Comparison of ENCODE assay signal across 12 cellular contexts in genomic region chr5:123814796-123815479, GRCh38.
DNase-seq lines count a peak whose midpoint lies in the region; ATAC-seq and TF ChIP-seq lines count a peak whose summit lies in the region.
"Had no signal": no experiment of that assay in that cellular context is flagged by ENCODE, and none has a peak within 500 bp of the region (broad histone marks: within the 10 kb centered on the region; RNA-seq: fewer than 3 reads in every experiment).

No MANE protein-coding gene starts in this region.

- WGBS in mammary epithelial cell (ENCODE audit: low coverage, missing lambda C conversion rate) = 92% methylated on average over 8 of the region's 8 CpGs

- intact Hi-C loops in lower lobe of right lung (cut with DNase I) (no loop called here), mammary epithelial cell (cut with micrococcal nuclease) (no loop called here)

- H3K9me3 Mint-ChIP-seq in GM23338 (no peaks in the 10 kb centered on the region), neural progenitor cell (no peaks in the 10 kb centered on the region)

- H3K9ac ChIP-seq in neural progenitor cell (no peak overlapping the region), mammary epithelial cell (ENCODE audit: insufficient read depth, low read length) (no peak overlapping the region)

- DNase-seq in GM23338 (ENCODE audit: low spot score) (peak; percentile 34), SHP77 (lab: John Stamatoyannopoulos, UW) (peak; percentile 7 to 32), fibroblast of gingiva (ENCODE audit: low read depth) (peak; percentile 47), neural progenitor cell (ENCODE audit: low spot score) (no peak), NCI-H1105 treated with DMSO at 0.1 percent for 48 hours (lab: John Stamatoyannopoulos, UW) (no peak), lower lobe of right lung (no peak), mammary epithelial cell (no peak)
- DNase-seq: NCI-H2171; stimulated activated naive CD8-positive, alpha-beta T cell treated with anti-CD3 and anti-CD28 coated beads, Interleukin-15, Interleukin-2, amounts not matched to agents 100 U/mL and 50 U/mL, for 24 hours had no signal

- in situ Hi-C loops in mammary epithelial cell (cut with MboI; ENCODE audit: low sequenced_read_pairs in 2 of 2) = no loop called here

- H2AFZ ChIP-seq in GM23338 = peak overlapping the region; percentile 39; the same call in 1 of the 2 replicates
- peak overlapping the region; percentile 85 for H2AFZ ChIP-seq in neural progenitor cell (replicated peaks)
- H2AFZ ChIP-seq in mammary epithelial cell (ENCODE audit: low read depth, low read length) = no peak overlapping the region

- H3K4me1 Mint-ChIP-seq in GM23338 = peaks cover 56% of the 10 kb centered on the region
- H3K4me1 Mint-ChIP-seq in neural progenitor cell = peaks cover 58% of the 10 kb centered on the region

- H3K36me3 Mint-ChIP-seq in GM23338 (ENCODE audit: low read depth) (no peaks in the 10 kb centered on the region), neural progenitor cell (no peaks in the 10 kb centered on the region)

- H4K20me1 ChIP-seq in GM23338 (replicated peaks; ENCODE audit: insufficient read depth) = no peaks in the 10 kb centered on the region
- H4K20me1 ChIP-seq in neural progenitor cell (ENCODE audit: low read depth) = no peaks in the 10 kb centered on the region
- no peaks in the 10 kb centered on the region for H4K20me1 ChIP-seq in mammary epithelial cell (ENCODE audit: insufficient read depth, low read length)

- no TSS peak for BruUV-seq in mammary epithelial cell (replicated peaks; lab: Mats Ljungman, UMichigan)

- H3F3A ChIP-seq in GM23338 (replicated peaks; ENCODE audit: low read depth) = no peaks in the 10 kb centered on the region
- H3F3A ChIP-seq in neural progenitor cell (ENCODE audit: low read depth) = peaks cover 7% of the 10 kb centered on the region

- H3K27me3 Mint-ChIP-seq in GM23338 (ENCODE audit: insufficient read depth, low read depth, poor library complexity) = no peaks in the 10 kb centered on the region
- H3K27me3 Mint-ChIP-seq in neural progenitor cell (ENCODE audit: insufficient read depth, low read depth) = peaks cover 2% of the 10 kb centered on the region

- H3K27ac Mint-ChIP-seq in GM23338 = peak overlapping the region; percentile 88
- peak overlapping the region; percentile 83 for H3K27ac Mint-ChIP-seq in neural progenitor cell

- peak; percentile 86 for ATAC-seq in GM23338
- ATAC-seq in GM18511 (IDR thresholded peaks at IDR 0.05; ENCODE audit: unreplicated experiment) = no peak
- no peak for ATAC-seq in lower lobe of right lung
- ATAC-seq: stimulated activated naive CD8-positive, alpha-beta T cell treated with anti-CD3 and anti-CD28 coated beads, Interleukin-15, Interleukin-2, amounts not matched to agents 100 U/mL and 50 U/mL, for 24 hours had no signal

- H3K27me3 ChIP-seq in GM23338 (ENCODE audit: insufficient read depth) = no peaks in the 10 kb centered on the region
- H3K27me3 ChIP-seq in neural progenitor cell = no peaks in the 10 kb centered on the region
- H3K27me3 ChIP-seq in lower lobe of right lung (ENCODE audit: low read depth) = no peaks in the 10 kb centered on the region
- no peaks in the 10 kb centered on the region for H3K27me3 ChIP-seq in mammary epithelial cell (ENCODE audit: insufficient read depth, low read length)

- peak overlapping the region; percentile 22 for H3K4me2 ChIP-seq in GM23338
- H3K4me2 ChIP-seq in neural progenitor cell = peak overlapping the region; percentile 33
- no peak overlapping the region for H3K4me2 ChIP-seq in mammary epithelial cell (ENCODE audit: insufficient read depth, low read depth, low read length)

- H3K27ac ChIP-seq in GM23338 (ENCODE audit: low read depth) (peak overlapping the region; percentile 64), neural progenitor cell (no peak overlapping the region), lower lobe of right lung (no peak overlapping the region), mammary epithelial cell (ENCODE audit: insufficient read depth, low read depth, low read length) (no peak overlapping the region)
- H3K27ac ChIP-seq: coronary artery, skin epidermis had no signal

- H3K9me2 ChIP-seq in GM23338 (ENCODE audit: insufficient read depth) = no peaks in the 10 kb centered on the region

- H3K9me3 ChIP-seq in neural progenitor cell (ENCODE audit: low read depth) (no peaks in the 10 kb centered on the region), lower lobe of right lung (no peaks in the 10 kb centered on the region), mammary epithelial cell (replicated peaks; ENCODE audit: insufficient read depth, low read length) (no peaks in the 10 kb centered on the region)

- peaks cover 53% of the 10 kb centered on the region for H3K4me1 ChIP-seq in GM23338 (ENCODE audit: insufficient read depth)
- peaks cover 39% of the 10 kb centered on the region for H3K4me1 ChIP-seq in neural progenitor cell
- peaks cover 8% of the 10 kb centered on the region for H3K4me1 ChIP-seq in lower lobe of right lung
- no peaks in the 10 kb centered on the region for H3K4me1 ChIP-seq in mammary epithelial cell (ENCODE audit: insufficient read depth, low read length)

- CTCF ChIA-PET in mammary epithelial cell (lab: Charles Lee; ENCODE audit: low non-redundant PET) = no interaction called here

- H3K79me2 ChIP-seq in GM23338 (replicated peaks; ENCODE audit: insufficient read depth) (no peaks in the 10 kb centered on the region), neural progenitor cell (ENCODE audit: low read depth) (no peaks in the 10 kb centered on the region), mammary epithelial cell (ENCODE audit: insufficient read depth, low read length) (no peaks in the 10 kb centered on the region)

- no peak overlapping the region for H3K4me3 ChIP-seq in GM23338
- no peak overlapping the region for H3K4me3 ChIP-seq in neural progenitor cell
- H3K4me3 ChIP-seq in lower lobe of right lung = no peak overlapping the region
- no peak overlapping the region for H3K4me3 ChIP-seq in mammary epithelial cell (replicated peaks in 1 of 3; ENCODE audit: insufficient read depth in 1 of 3, low read depth in 2 of 3, low read length in 3 of 3)
- H3K4me3 ChIP-seq: coronary artery, skin epidermis had no signal

- dilution Hi-C loops in mammary epithelial cell (cut with HindIII; ENCODE audit: low sequenced_read_pairs) = no loop called here

- H3K4me3 Mint-ChIP-seq in GM23338 = peak overlapping the region; percentile 23; the same call in 1 of the 3 replicates
- peak overlapping the region; percentile 25 for H3K4me3 Mint-ChIP-seq in neural progenitor cell

- H3K36me3 ChIP-seq in GM23338 (ENCODE audit: insufficient read depth) (no peaks in the 10 kb centered on the region), neural progenitor cell (no peaks in the 10 kb centered on the region), lower lobe of right lung (no peaks in the 10 kb centered on the region), mammary epithelial cell (ENCODE audit: insufficient read depth, low read length) (no peaks in the 10 kb centered on the region)

- TF ChIP-seq CTCF in GM23338 (conservative IDR thresholded peaks at IDR 0.05; ENCODE audit: low read depth in 2 of 2) (no peak), neural progenitor cell (IDR thresholded peaks at IDR 0.05) (no peak), lower lobe of right lung (IDR thresholded peaks at IDR 0.05) (no peak), mammary epithelial cell (conservative IDR thresholded peaks at IDR 0.05 in 1 of 2, IDR thresholded peaks at IDR 0.05 in 1 of 2; ENCODE audit: extremely low read depth in 1 of 2, insufficient read depth in 1 of 2, low read depth in 1 of 2, low read length in 2 of 2) (no peak)

TF ChIP-seq in GM23338, 12 proteins besides CTCF, POLR2A, EP300 and RAD21:
- TF ChIP-seq STAT1 (IDR thresholded peaks at IDR 0.05; ENCODE audit: unreplicated experiment) (no peak), EZH2 (IDR thresholded peaks at IDR 0.05; ENCODE audit: low read depth, unreplicated experiment) (no peak), CREB1 (CRISPR knock-in tag; IDR thresholded peaks at IDR 0.05; ENCODE audit: low read depth) (no peak), JUNB (IDR thresholded peaks at IDR 0.05; ENCODE audit: unreplicated experiment) (no peak), POLR2AphosphoS5 (IDR thresholded peaks at IDR 0.05; ENCODE audit: low read depth) (no peak), ETS1 (IDR thresholded peaks at IDR 0.05) (no peak)

Comparison
In these comparisons a context has a peak if more than half of its experiments do, and no peak if none do; other contexts are left out.
1. DNase-seq: peak in GM23338 (single experiment), SHP77 (2 of 2) and fibroblast of gingiva (single experiment); none in neural progenitor cell (single experiment), NCI-H1105 treated with DMSO at 0.1 percent for 48 hours (single experiment), lower lobe of right lung (single experiment) and mammary epithelial cell (single experiment).